In the genomic region with DNA sequence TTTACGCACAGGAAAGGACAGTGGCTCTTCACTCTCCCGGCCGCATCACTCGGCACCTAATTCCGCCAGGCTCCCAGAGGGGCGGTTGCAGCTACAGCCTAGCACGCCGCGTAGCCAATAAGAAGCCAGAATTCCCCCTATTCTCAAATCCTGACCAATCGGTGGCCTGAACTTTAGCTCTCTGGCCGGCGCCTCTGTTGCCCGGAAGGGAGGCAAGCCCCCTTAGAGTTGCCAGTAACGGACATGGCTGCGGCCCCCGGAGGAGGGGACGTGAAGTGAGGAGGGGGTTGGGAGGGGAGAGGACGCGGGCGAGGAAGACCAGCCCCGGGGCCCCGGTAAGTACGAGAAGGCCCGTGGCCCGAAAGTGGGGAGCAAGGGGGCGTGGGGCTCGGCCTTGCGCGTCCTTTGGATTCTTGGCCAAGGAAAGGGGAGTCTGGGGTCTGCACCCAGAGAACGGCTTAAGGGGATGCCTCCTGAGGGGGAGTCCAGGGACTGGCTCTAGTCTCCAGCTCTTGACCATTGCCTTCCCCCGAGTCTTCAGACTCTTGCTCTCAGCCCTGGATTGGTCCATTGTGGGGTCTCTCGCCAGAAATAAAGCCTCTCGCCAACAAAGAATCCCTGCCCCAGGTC, we compare ENCODE assay signal across 8 cellular contexts. TPM values are rescaled to one million over a fixed set of nuclear protein-coding genes. Genes with fewer than 3 reads are reported as not detected.
DNase-seq lines count a peak whose midpoint lies in the region; ATAC-seq, FAIRE-seq and TF ChIP-seq lines count a peak whose summit lies in the region.

A gene (plus strand): TSS at position 219 of the 630 bp plus-strand sequence. CDS start 15,271 bp downstream, outside the sequence.

- peak; percentile 41 for FAIRE-seq in pancreas (lab: Jason Lieb, UNC)

- H3K4me1 ChIP-seq in pancreas (peaks cover 0 to 15% (median 4%) of the 10 kb centered on the region in 3 donors), tibial artery (peaks cover 0 to 32% (median 26%) of the 10 kb centered on the region in 4 donors)

- peak within 1 kb of the TSS; percentile 80 to 94 (median 82) for H3K4me3 ChIP-seq in pancreas
- peak within 1 kb of the TSS; percentile 71 to 91 for H3K4me3 ChIP-seq in tibial artery

- DNase-seq in NCI-H1417 (lab: John Stamatoyannopoulos, UW): peak; percentile 97 to 99 (median 99)
- peak; percentile 91 to 96 for DNase-seq in SW 1271 (lab: John Stamatoyannopoulos, UW)
- DNase-seq in activated naive CD8-positive, alpha-beta T cell treated with anti-CD3 and anti-CD28 coated beads, Interleukin-2, amount 50 U/mL, for 16 hours (ENCODE audit: low read depth, low spot score): peak; percentile 80
- DNase-seq in Right ventricle myocardium superior: peak; percentile 96
- peak; percentile 87 to 97 (median 94) for DNase-seq in pancreas
- peak; percentile 96 to 97 for DNase-seq in tibial artery

- H3K27ac ChIP-seq in pancreas: peak within 1 kb of the TSS; percentile 41 to 87 (median 77)
- H3K27ac ChIP-seq in tibial artery: peak within 1 kb of the TSS; percentile 86 to 95

- ATAC-seq in HG02678 (IDR thresholded peaks at IDR 0.05; ENCODE audit: unreplicated experiment) (peak; percentile 91), Right ventricle myocardium superior (ENCODE audit: poor library complexity) (peak; percentile 99), pancreas (peak; percentile 97 to 100 (median 100))

- H3K9me3 ChIP-seq in pancreas: no peaks in the 10 kb centered on the region
- H3K9me3 ChIP-seq in tibial artery: no peaks in the 10 kb centered on the region

- intact Hi-C loops in Right ventricle myocardium superior (cut with DNase I) (no loop called here), pancreas (cut with DNase I) (no loop called here), tibial artery (cut with DNase I; ENCODE audit: low total_unique reads) (no loop called here)

- TF ChIP-seq POLR2A in GM10847 (IDR thresholded peaks at IDR 0.05; ENCODE audit: extremely low read depth, insufficient read length): peak; percentile 37

- WGBS in pancreas, 2 donors: 0% methylated on average over 31 to 33 of the region's 33 CpGs

- no peaks in the 10 kb centered on the region for H3K27me3 ChIP-seq in pancreas
- no peaks in the 10 kb centered on the region for H3K27me3 ChIP-seq in tibial artery

- H3K36me3 ChIP-seq in pancreas: no peaks in the 10 kb centered on the region
- H3K36me3 ChIP-seq in tibial artery: no peaks in the 10 kb centered on the region

- TF ChIP-seq CTCF in pancreas (IDR thresholded peaks at IDR 0.05): no peak
- peak in 1 of 2 experiments; percentile 13 for TF ChIP-seq CTCF in tibial artery (IDR thresholded peaks at IDR 0.05)

RNA-seq across cellular contexts. Expression of the gene that starts here (rescaled TPM):
- 38.0 TPM for total RNA-seq in Right ventricle myocardium superior
- 10 to 100 TPM; 29.9 to 53.3 (median 34.9) TPM for total RNA-seq in pancreas
- 10 to 100 TPM; 55.4 to 64.9 TPM for polyA plus RNA-seq in pancreas

Comparison
In these comparisons a context has a peak if more than half of its experiments do, and no peak if none do; other contexts are left out.
1. Peak in every context shown above with its lines: DNase-seq, ATAC-seq, H3K4me3 ChIP-seq and H3K27ac ChIP-seq.